ENCODE assay signal across 1 cellular context in genomic region chr19:41225238-41226052, GRCh38.
A peak's percentile ranks its signal among the peaks of the same experiment; 100 is the strongest.
TF ChIP-seq lines count a peak whose summit lies in the region.

No MANE protein-coding gene starts in this region.

TF ChIP-seq in HEK293, 187 proteins besides CTCF, POLR2A, EP300 and RAD21 (continued from another document and continues in another):
- TF ChIP-seq, protein P1, sequence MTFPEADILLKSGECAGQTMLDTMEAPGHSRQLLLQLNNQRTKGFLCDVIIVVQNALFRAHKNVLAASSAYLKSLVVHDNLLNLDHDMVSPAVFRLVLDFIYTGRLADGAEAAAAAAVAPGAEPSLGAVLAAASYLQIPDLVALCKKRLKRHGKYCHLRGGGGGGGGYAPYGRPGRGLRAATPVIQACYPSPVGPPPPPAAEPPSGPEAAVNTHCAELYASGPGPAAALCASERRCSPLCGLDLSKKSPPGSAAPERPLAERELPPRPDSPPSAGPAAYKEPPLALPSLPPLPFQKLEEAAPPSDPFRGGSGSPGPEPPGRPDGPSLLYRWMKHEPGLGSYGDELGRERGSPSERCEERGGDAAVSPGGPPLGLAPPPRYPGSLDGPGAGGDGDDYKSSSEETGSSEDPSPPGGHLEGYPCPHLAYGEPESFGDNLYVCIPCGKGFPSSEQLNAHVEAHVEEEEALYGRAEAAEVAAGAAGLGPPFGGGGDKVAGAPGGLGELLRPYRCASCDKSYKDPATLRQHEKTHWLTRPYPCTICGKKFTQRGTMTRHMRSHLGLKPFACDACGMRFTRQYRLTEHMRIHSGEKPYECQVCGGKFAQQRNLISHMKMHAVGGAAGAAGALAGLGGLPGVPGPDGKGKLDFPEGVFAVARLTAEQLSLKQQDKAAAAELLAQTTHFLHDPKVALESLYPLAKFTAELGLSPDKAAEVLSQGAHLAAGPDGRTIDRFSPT (tag by site-specific recombination; IDR thresholded peaks at IDR 0.05), result no peak; the same call in 1 of the 2 replicates
- no peak for TF ChIP-seq ZNF837 (tag by site-specific recombination; IDR thresholded peaks at IDR 0.05)
- TF ChIP-seq ZNF16 (tag by site-specific recombination; IDR thresholded peaks at IDR 0.05; ENCODE audit: low read depth), result no peak
- no peak for TF ChIP-seq ZNF707 (tag by site-specific recombination; IDR thresholded peaks at IDR 0.05)
- TF ChIP-seq, protein P2, sequence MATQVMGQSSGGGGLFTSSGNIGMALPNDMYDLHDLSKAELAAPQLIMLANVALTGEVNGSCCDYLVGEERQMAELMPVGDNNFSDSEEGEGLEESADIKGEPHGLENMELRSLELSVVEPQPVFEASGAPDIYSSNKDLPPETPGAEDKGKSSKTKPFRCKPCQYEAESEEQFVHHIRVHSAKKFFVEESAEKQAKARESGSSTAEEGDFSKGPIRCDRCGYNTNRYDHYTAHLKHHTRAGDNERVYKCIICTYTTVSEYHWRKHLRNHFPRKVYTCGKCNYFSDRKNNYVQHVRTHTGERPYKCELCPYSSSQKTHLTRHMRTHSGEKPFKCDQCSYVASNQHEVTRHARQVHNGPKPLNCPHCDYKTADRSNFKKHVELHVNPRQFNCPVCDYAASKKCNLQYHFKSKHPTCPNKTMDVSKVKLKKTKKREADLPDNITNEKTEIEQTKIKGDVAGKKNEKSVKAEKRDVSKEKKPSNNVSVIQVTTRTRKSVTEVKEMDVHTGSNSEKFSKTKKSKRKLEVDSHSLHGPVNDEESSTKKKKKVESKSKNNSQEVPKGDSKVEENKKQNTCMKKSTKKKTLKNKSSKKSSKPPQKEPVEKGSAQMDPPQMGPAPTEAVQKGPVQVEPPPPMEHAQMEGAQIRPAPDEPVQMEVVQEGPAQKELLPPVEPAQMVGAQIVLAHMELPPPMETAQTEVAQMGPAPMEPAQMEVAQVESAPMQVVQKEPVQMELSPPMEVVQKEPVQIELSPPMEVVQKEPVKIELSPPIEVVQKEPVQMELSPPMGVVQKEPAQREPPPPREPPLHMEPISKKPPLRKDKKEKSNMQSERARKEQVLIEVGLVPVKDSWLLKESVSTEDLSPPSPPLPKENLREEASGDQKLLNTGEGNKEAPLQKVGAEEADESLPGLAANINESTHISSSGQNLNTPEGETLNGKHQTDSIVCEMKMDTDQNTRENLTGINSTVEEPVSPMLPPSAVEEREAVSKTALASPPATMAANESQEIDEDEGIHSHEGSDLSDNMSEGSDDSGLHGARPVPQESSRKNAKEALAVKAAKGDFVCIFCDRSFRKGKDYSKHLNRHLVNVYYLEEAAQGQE (tag by site-specific recombination; IDR thresholded peaks at IDR 0.05), result no peak
- TF ChIP-seq ZNF785 (tag by site-specific recombination; IDR thresholded peaks at IDR 0.05), result peak; percentile 16; the same call in 1 of the 2 replicates
- TF ChIP-seq ZNF138 (tag by site-specific recombination; IDR thresholded peaks at IDR 0.05; ENCODE audit: borderline replicate concordance), result no peak
- no peak for TF ChIP-seq ZNF148 (tag by site-specific recombination; IDR thresholded peaks at IDR 0.05; ENCODE audit: borderline replicate concordance)
- TF ChIP-seq ZBTB1 (tag by site-specific recombination; IDR thresholded peaks at IDR 0.05), result no peak
- no peak for TF ChIP-seq ZNF174 (tag by site-specific recombination; IDR thresholded peaks at IDR 0.05)
- no peak for TF ChIP-seq HOXA7 (CRISPR knock-in tag; IDR thresholded peaks at IDR 0.05; ENCODE audit: borderline replicate concordance)
- peak; percentile 76 for TF ChIP-seq ZFP69B (tag by site-specific recombination; IDR thresholded peaks at IDR 0.05)
- TF ChIP-seq, protein P3, sequence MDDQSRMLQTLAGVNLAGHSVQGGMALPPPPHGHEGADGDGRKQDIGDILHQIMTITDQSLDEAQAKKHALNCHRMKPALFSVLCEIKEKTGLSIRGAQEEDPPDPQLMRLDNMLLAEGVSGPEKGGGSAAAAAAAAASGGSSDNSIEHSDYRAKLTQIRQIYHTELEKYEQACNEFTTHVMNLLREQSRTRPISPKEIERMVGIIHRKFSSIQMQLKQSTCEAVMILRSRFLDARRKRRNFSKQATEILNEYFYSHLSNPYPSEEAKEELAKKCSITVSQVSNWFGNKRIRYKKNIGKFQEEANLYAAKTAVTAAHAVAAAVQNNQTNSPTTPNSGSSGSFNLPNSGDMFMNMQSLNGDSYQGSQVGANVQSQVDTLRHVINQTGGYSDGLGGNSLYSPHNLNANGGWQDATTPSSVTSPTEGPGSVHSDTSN (CRISPR knock-in tag; IDR thresholded peaks at IDR 0.05), result no peak
- TF ChIP-seq ZNF473 (tag by site-specific recombination; IDR thresholded peaks at IDR 0.05), result no peak
- TF ChIP-seq, protein P4, sequence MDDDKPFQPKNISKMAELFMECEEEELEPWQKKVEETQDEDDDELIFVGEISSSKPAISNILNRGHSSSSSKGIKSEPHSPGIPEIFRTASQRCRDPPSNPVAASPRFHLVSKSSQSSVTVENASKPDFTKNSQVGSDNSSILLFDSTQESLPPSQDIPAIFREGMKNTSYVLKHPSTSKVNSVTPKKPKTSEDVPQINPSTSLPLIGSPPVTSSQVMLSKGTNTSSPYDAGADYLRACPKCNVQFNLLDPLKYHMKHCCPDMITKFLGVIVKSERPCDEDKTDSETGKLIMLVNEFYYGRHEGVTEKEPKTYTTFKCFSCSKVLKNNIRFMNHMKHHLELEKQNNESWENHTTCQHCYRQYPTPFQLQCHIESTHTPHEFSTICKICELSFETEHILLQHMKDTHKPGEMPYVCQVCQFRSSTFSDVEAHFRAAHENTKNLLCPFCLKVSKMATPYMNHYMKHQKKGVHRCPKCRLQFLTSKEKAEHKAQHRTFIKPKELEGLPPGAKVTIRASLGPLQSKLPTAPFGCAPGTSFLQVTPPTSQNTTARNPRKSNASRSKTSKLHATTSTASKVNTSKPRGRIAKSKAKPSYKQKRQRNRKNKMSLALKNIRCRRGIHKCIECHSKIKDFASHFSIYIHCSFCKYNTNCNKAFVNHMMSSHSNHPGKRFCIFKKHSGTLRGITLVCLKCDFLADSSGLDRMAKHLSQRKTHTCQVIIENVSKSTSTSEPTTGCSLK (tag by site-specific recombination; IDR thresholded peaks at IDR 0.05), result no peak
- no peak for TF ChIP-seq ZNF514 (tag by site-specific recombination; IDR thresholded peaks at IDR 0.05)
- TF ChIP-seq ZNF302 (tag by site-specific recombination; IDR thresholded peaks at IDR 0.05; ENCODE audit: low read depth), result no peak
- peak; percentile 69 for TF ChIP-seq ZNF24 (tag by site-specific recombination; IDR thresholded peaks at IDR 0.05)
- no peak for TF ChIP-seq ZNF121 (tag by site-specific recombination; IDR thresholded peaks at IDR 0.05)
- TF ChIP-seq OVOL3 (tag by site-specific recombination; IDR thresholded peaks at IDR 0.05), result 0 out of 2 replicates have a peak, but pooled peaks have one; percentile 36
- TF ChIP-seq ZNF664 (tag by site-specific recombination; IDR thresholded peaks at IDR 0.05), result peak; percentile 77; the same call in 1 of the 2 replicates
- TF ChIP-seq ZBTB48 (tag by site-specific recombination; IDR thresholded peaks at IDR 0.05), result peak; percentile 56; the same call in 1 of the 2 replicates
- no peak for TF ChIP-seq ZFP41 (tag by site-specific recombination; IDR thresholded peaks at IDR 0.05; ENCODE audit: borderline replicate concordance)
- peak; percentile 94 for TF ChIP-seq ZNF629 (tag by site-specific recombination; IDR thresholded peaks at IDR 0.05)
- no peak for TF ChIP-seq ZNF677 (tag by site-specific recombination; IDR thresholded peaks at IDR 0.05)
- no peak for TF ChIP-seq ZNF311 (tag by site-specific recombination; IDR thresholded peaks at IDR 0.05; ENCODE audit: borderline replicate concordance)
- TF ChIP-seq ZNF544 (tag by site-specific recombination; IDR thresholded peaks at IDR 0.05), result no peak
- TF ChIP-seq, protein P5, sequence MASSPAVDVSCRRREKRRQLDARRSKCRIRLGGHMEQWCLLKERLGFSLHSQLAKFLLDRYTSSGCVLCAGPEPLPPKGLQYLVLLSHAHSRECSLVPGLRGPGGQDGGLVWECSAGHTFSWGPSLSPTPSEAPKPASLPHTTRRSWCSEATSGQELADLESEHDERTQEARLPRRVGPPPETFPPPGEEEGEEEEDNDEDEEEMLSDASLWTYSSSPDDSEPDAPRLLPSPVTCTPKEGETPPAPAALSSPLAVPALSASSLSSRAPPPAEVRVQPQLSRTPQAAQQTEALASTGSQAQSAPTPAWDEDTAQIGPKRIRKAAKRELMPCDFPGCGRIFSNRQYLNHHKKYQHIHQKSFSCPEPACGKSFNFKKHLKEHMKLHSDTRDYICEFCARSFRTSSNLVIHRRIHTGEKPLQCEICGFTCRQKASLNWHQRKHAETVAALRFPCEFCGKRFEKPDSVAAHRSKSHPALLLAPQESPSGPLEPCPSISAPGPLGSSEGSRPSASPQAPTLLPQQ (tag by site-specific recombination; IDR thresholded peaks at IDR 0.05), result no peak
- TF ChIP-seq, protein P6, sequence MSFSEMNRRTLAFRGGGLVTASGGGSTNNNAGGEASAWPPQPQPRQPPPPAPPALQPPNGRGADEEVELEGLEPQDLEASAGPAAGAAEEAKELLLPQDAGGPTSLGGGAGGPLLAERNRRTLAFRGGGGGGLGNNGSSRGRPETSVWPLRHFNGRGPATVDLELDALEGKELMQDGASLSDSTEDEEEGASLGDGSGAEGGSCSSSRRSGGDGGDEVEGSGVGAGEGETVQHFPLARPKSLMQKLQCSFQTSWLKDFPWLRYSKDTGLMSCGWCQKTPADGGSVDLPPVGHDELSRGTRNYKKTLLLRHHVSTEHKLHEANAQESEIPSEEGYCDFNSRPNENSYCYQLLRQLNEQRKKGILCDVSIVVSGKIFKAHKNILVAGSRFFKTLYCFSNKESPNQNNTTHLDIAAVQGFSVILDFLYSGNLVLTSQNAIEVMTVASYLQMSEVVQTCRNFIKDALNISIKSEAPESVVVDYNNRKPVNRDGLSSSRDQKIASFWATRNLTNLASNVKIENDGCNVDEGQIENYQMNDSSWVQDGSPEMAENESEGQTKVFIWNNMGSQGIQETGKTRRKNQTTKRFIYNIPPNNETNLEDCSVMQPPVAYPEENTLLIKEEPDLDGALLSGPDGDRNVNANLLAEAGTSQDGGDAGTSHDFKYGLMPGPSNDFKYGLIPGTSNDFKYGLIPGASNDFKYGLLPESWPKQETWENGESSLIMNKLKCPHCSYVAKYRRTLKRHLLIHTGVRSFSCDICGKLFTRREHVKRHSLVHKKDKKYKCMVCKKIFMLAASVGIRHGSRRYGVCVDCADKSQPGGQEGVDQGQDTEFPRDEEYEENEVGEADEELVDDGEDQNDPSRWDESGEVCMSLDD (tag by site-specific recombination; IDR thresholded peaks at IDR 0.05), result peak; percentile 73; the same call in 1 of the 2 replicates
- no peak for TF ChIP-seq ZBTB8A (tag by site-specific recombination; IDR thresholded peaks at IDR 0.05)
- TF ChIP-seq KLF8 (tag by site-specific recombination; IDR thresholded peaks at IDR 0.05), result no peak; the same call in 1 of the 2 replicates
- TF ChIP-seq ZNF530 (tag by site-specific recombination; IDR thresholded peaks at IDR 0.05; ENCODE audit: low read depth), result no peak
- no peak for TF ChIP-seq ZNF239 (tag by site-specific recombination; IDR thresholded peaks at IDR 0.05)
- TF ChIP-seq GFI1B (tag by site-specific recombination; IDR thresholded peaks at IDR 0.05), result no peak
- no peak for TF ChIP-seq GLIS2 (tag by site-specific recombination; IDR thresholded peaks at IDR 0.05)
- no peak for TF ChIP-seq ZNF426 (tag by site-specific recombination; IDR thresholded peaks at IDR 0.05)
- TF ChIP-seq ZNF791 (tag by site-specific recombination; IDR thresholded peaks at IDR 0.05), result no peak
- no peak for TF ChIP-seq ZSCAN16 (tag by site-specific recombination; IDR thresholded peaks at IDR 0.05)
- no peak for TF ChIP-seq ZNF292 (tag by site-specific recombination; IDR thresholded peaks at IDR 0.05; ENCODE audit: borderline replicate concordance, low read depth)
- no peak for TF ChIP-seq ZNF561 (tag by site-specific recombination; IDR thresholded peaks at IDR 0.05; ENCODE audit: borderline replicate concordance)
- peak; percentile 74; the same call in 1 of the 2 replicates for TF ChIP-seq PATZ1 (tag by site-specific recombination; IDR thresholded peaks at IDR 0.05)
- peak; percentile 83 for TF ChIP-seq ZXDB (tag by site-specific recombination; IDR thresholded peaks at IDR 0.05)
- TF ChIP-seq ZNF416 (tag by site-specific recombination; IDR thresholded peaks at IDR 0.05), result no peak; the same call in 1 of the 2 replicates
- TF ChIP-seq GLI4 (tag by site-specific recombination; IDR thresholded peaks at IDR 0.05), result peak; percentile 56; the same call in 1 of the 2 replicates
- TF ChIP-seq ZFHX2 (tag by site-specific recombination; conservative IDR thresholded peaks at IDR 0.05), result no peak; the same call in 1 of the 2 replicates
- peak; percentile 18; the same call in 1 of the 2 replicates for TF ChIP-seq ZBTB20 (tag by site-specific recombination; IDR thresholded peaks at IDR 0.05)
- no peak for TF ChIP-seq ZNF169 (tag by site-specific recombination; IDR thresholded peaks at IDR 0.05)
- TF ChIP-seq RBAK (tag by site-specific recombination; IDR thresholded peaks at IDR 0.05), result peak; percentile 84; the same call in 1 of the 2 replicates
- no peak for TF ChIP-seq ZNF768 (tag by site-specific recombination; IDR thresholded peaks at IDR 0.05)
- TF ChIP-seq ZNF175 (tag by site-specific recombination; IDR thresholded peaks at IDR 0.05), result no peak
- TF ChIP-seq ZNF621 (tag by site-specific recombination; IDR thresholded peaks at IDR 0.05), result no peak
- TF ChIP-seq ZNF658 (tag by site-specific recombination; IDR thresholded peaks at IDR 0.05), result no peak
